In the genomic region with DNA sequence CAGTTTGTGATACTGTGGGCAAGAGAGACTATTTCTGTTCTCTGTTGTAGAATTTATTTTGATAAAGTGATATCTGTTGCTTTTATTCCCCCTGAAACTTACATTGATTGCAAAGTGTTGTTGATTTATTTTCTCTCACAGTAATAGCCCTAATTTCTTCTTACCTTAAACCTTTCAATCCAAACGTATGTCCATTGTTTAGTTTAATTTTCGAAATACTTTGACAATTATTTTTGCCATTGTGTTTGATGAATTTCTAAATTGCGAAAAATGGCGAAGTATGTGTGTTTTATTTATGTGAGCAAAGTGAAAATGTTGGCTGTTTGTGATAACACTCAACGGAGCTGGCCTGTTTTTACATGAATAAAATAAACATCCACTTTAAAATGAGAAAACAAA, we compare ENCODE assay signal across 7 cellular contexts. TPM values are rescaled to one million over a fixed set of nuclear protein-coding genes. Genes with fewer than 3 reads are reported as not detected.
DNase-seq lines count a peak whose midpoint lies in the region; ATAC-seq and TF ChIP-seq lines count a peak whose summit lies in the region.
"Had no signal": no experiment of that assay in that cellular context is flagged by ENCODE, and none has a peak within 500 bp of the region (broad histone marks: within the 10 kb centered on the region; RNA-seq: fewer than 3 reads in every experiment).

No MANE protein-coding gene starts in this region.

- H3K27ac ChIP-seq in CD8-positive, alpha-beta memory T cell (ENCODE audit: low read depth, low read length) = peak overlapping the region; percentile 81
- H3K27ac ChIP-seq in muscle layer of duodenum (ENCODE audit: low read length) = peak overlapping the region; percentile 86

- no peaks in the 10 kb centered on the region for H3K36me3 ChIP-seq in CD8-positive, alpha-beta memory T cell (ENCODE audit: insufficient read depth, low read length)
- H3K36me3 ChIP-seq in muscle layer of duodenum (ENCODE audit: control insufficient read depth in 1 of 2, insufficient read depth in 2 of 2, low read length in 2 of 2) = no peaks in the 10 kb centered on the region

- peaks cover 0 to 2% (median 2%) of the 10 kb centered on the region in 3 donors for H3K36me3 Mint-ChIP-seq in CD8-positive, alpha-beta memory T cell
- H3K36me3 Mint-ChIP-seq in activated T-helper 17 cell treated with anti-CD3 and anti-CD28 coated beads, Interleukin-2, amount 50 U/mL, for 72 hours (ENCODE audit: low read depth) = peaks cover under 1% of the 10 kb centered on the region

- peaks cover 18% of the 10 kb centered on the region for H3K4me1 ChIP-seq in CD8-positive, alpha-beta memory T cell (ENCODE audit: insufficient read depth, low read length)
- H3K4me1 ChIP-seq in muscle layer of duodenum (ENCODE audit: control insufficient read depth in 1 of 2, insufficient read depth in 2 of 2, low read length in 2 of 2) = peaks cover 7 to 14% of the 10 kb centered on the region in 2 donors

- H3K4me3 Mint-ChIP-seq in CD8-positive, alpha-beta memory T cell = no peak overlapping the region
- no peak overlapping the region for H3K4me3 Mint-ChIP-seq in activated T-helper 17 cell treated with anti-CD3 and anti-CD28 coated beads, Interleukin-2, amount 50 U/mL, for 72 hours

- H3K4me3 ChIP-seq in CD8-positive, alpha-beta memory T cell (ENCODE audit: low read length) = peak overlapping the region; percentile 90
- H3K4me3 ChIP-seq in astrocyte of the spinal cord (ENCODE audit: low read depth, low read length) (peak overlapping the region; percentile 73), muscle layer of duodenum (ENCODE audit: low read depth in 1 of 2, low read length in 2 of 2) (peak overlapping the region; percentile 80 to 94)

- no peak for DNase-seq in CD8-positive, alpha-beta memory T cell
- DNase-seq in astrocyte of the spinal cord (ENCODE audit: low read depth, low spot score) = no peak
- DNase-seq in DMS53 treated with DMSO at 0.1 percent for 48 hours (lab: John Stamatoyannopoulos, UW; ENCODE audit: unreplicated experiment) = no peak

- H3K27me3 ChIP-seq in CD8-positive, alpha-beta memory T cell (ENCODE audit: insufficient read depth, low read length, poor library complexity, severe bottlenecking) = no peaks in the 10 kb centered on the region
- no peaks in the 10 kb centered on the region for H3K27me3 ChIP-seq in muscle layer of duodenum (ENCODE audit: low read depth, low read length)

- in situ Hi-C loops in astrocyte of the spinal cord (cut with HindIII; ENCODE audit: low sequenced_read_pairs) = no loop called here

- TF ChIP-seq CTCF in astrocyte of the spinal cord (IDR thresholded peaks at IDR 0.05; ENCODE audit: low read depth, low read length) = no peak

- peaks cover 0 to 4% of the 10 kb centered on the region in 2 donors for H3K27me3 Mint-ChIP-seq in CD8-positive, alpha-beta memory T cell
- peaks cover 3% of the 10 kb centered on the region for H3K27me3 Mint-ChIP-seq in activated T-helper 17 cell treated with anti-CD3 and anti-CD28 coated beads, Interleukin-2, amount 50 U/mL, for 72 hours

- POLR2A ChIA-PET in CD8-positive, alpha-beta memory T cell (lab: Charles Lee) = interaction anchor here (0.5 to 1.9 kb wide), 10 partner anchors 9 to 1734 kb away, joined by 3 to 18 read pairs (median 6); a partner anchor contains a TSS

- H3K27ac Mint-ChIP-seq in CD8-positive, alpha-beta memory T cell = no peak overlapping the region
- no peak overlapping the region for H3K27ac Mint-ChIP-seq in activated T-helper 17 cell treated with anti-CD3 and anti-CD28 coated beads, Interleukin-2, amount 50 U/mL, for 72 hours

- ATAC-seq in activated T-helper 17 cell treated with anti-CD3 and anti-CD28 coated beads, Interleukin-2, amount 50 U/mL, for 72 hours (replicated peaks) = no peak
- no peak for ATAC-seq in GM21717 (IDR thresholded peaks at IDR 0.05; ENCODE audit: unreplicated experiment)

- no peaks in the 10 kb centered on the region for H3K9me3 Mint-ChIP-seq in CD8-positive, alpha-beta memory T cell
- H3K9me3 Mint-ChIP-seq in activated T-helper 17 cell treated with anti-CD3 and anti-CD28 coated beads, Interleukin-2, amount 50 U/mL, for 72 hours = no peaks in the 10 kb centered on the region

- CTCF ChIA-PET in CD8-positive, alpha-beta memory T cell (lab: Charles Lee) = interaction anchor here (0.9 to 3.7 kb wide), 7 partner anchors 14 to 142 kb away, joined by 3 to 22 read pairs (median 3); a partner anchor contains a TSS

- H3K9me3 ChIP-seq in CD8-positive, alpha-beta memory T cell (ENCODE audit: low read length) = no peaks in the 10 kb centered on the region
- H3K9me3 ChIP-seq in muscle layer of duodenum (ENCODE audit: control insufficient read depth in 1 of 2, low read length in 2 of 2) = no peaks in the 10 kb centered on the region

- peaks cover 14 to 20% (median 17%) of the 10 kb centered on the region in 3 donors for H3K4me1 Mint-ChIP-seq in CD8-positive, alpha-beta memory T cell
- peaks cover 7% of the 10 kb centered on the region for H3K4me1 Mint-ChIP-seq in activated T-helper 17 cell treated with anti-CD3 and anti-CD28 coated beads, Interleukin-2, amount 50 U/mL, for 72 hours

RNA-seq across cellular contexts. Expression of a gene that starts 0.4 kb away (rescaled TPM):
- total RNA-seq in CD8-positive, alpha-beta memory T cell = 1 to 10 TPM; 5.6 to 6.4 TPM
- polyA plus RNA-seq in CD8-positive, alpha-beta memory T cell = 15.8 TPM
- 1 to 10 TPM; 3.3 to 4.3 TPM for total RNA-seq in activated T-helper 17 cell treated with anti-CD3 and anti-CD28 coated beads, Interleukin-2, amount 50 U/mL, for 72 hours

RNA-seq across cellular contexts. Expression of a gene that starts 7.5 kb away (rescaled TPM):
- total RNA-seq in CD8-positive, alpha-beta memory T cell = under 1 TPM; 0.22 TPM
- polyA plus RNA-seq in CD8-positive, alpha-beta memory T cell = not detected
- total RNA-seq in activated T-helper 17 cell treated with anti-CD3 and anti-CD28 coated beads, Interleukin-2, amount 50 U/mL, for 72 hours = under 1 TPM in 1 of 2 donors, not detected in 1; 0.21 TPM
- total RNA-seq: G401 had no signal

RNA-seq across cellular contexts. Expression of a gene that starts 14.5 kb away (rescaled TPM):
- total RNA-seq in CD8-positive, alpha-beta memory T cell = 1 to 10 TPM; 5.6 to 6.3 TPM
- 5.8 TPM for polyA plus RNA-seq in CD8-positive, alpha-beta memory T cell
- total RNA-seq in activated T-helper 17 cell treated with anti-CD3 and anti-CD28 coated beads, Interleukin-2, amount 50 U/mL, for 72 hours = 1 to 10 TPM; 1.6 to 1.7 TPM

RNA-seq across cellular contexts. Expression of a gene that starts 14.8 kb away (rescaled TPM):
- 1 to 10 TPM; 4.6 to 5.4 TPM for total RNA-seq in CD8-positive, alpha-beta memory T cell
- 0.87 TPM for polyA plus RNA-seq in CD8-positive, alpha-beta memory T cell
- total RNA-seq in activated T-helper 17 cell treated with anti-CD3 and anti-CD28 coated beads, Interleukin-2, amount 50 U/mL, for 72 hours = under 1 TPM; 0.64 to 0.76 TPM

RNA-seq across cellular contexts. Expression of a gene that starts 41.5 kb away (rescaled TPM):
- 1 to 10 TPM; 5.0 to 6.8 TPM for total RNA-seq in CD8-positive, alpha-beta memory T cell
- 4.7 TPM for polyA plus RNA-seq in CD8-positive, alpha-beta memory T cell
- total RNA-seq in activated T-helper 17 cell treated with anti-CD3 and anti-CD28 coated beads, Interleukin-2, amount 50 U/mL, for 72 hours = 1 to 10 TPM; 1.0 to 1.8 TPM
